In the genomic region with DNA sequence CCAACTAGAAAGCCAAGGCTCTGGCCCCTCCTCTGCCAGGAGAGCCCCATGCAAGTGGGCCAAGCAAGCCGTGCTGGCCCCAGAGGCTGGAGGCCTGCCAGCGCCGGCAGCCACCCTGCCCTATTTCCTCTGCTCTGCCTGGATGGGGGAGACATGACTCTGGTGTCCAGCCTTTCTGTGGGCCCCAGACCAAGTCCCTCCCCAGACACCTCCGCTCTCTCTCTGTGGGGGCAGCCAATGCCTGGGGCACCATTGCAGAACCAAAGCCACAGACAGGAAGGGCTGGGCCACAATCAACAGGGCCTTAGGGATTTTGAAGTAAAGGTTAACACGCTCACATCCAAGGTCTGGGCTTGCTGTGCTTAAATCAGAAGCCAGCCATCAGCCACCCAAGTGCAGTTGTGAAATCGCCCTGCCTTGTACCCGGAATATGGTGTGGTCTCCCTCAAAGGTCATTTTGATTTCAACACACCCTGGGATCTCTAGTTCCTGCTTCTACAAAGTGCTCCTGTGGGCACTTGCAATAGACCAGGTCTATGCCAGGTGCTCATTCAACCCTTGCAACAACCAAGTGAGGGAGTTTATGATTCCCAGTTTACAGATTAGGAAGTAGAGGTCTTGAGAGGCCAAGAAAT, we compare ENCODE assay signal across 9 cellular contexts.
DNase-seq lines count a peak whose midpoint lies in the region; ATAC-seq lines count a peak whose summit lies in the region.
"Had no signal": no experiment of that assay in that cellular context is flagged by ENCODE, and none has a peak within 500 bp of the region (broad histone marks: within the 10 kb centered on the region; RNA-seq: fewer than 3 reads in every experiment).

No MANE protein-coding gene starts in this region.

- in situ Hi-C loops in SK-MEL-5 (cut with HindIII; ENCODE audit: low pct_unique_long_range_greater_than_20kb, low sequenced_read_pairs) = loop anchor here (10.0 kb wide), 1 partner anchor 68 kb away; a partner anchor contains a TSS

- no peak for ATAC-seq in GM21447 (IDR thresholded peaks at IDR 0.05; ENCODE audit: unreplicated experiment)

- intact Hi-C loops in posterior vena cava (cut with DNase I) = no loop called here

- DNase-seq in CMK (ENCODE audit: low read depth) (peak; percentile 76), SK-MEL-5 (ENCODE audit: low read depth, low spot score) (peak; percentile 66), fibroblast of peridontal ligament (ENCODE audit: extremely low read depth) (peak; percentile 61), posterior vena cava (ENCODE audit: low spot score) (peak; percentile 96), germinal center (ENCODE audit: low spot score) (no peak), cortex of kidney (lab: John Stamatoyannopoulos, UW) (no peak)
- no peak for DNase-seq in activated naive CD4-positive, alpha-beta T cell (lab: John Stamatoyannopoulos, UW)
- DNase-seq: stimulated activated CD4-positive, alpha-beta T cell treated with anti-CD3 and anti-CD28 coated beads, Interleukin-4, amount 100 ng/mL, for 24 hours had no signal

Comparison
In these comparisons a context has a peak if more than half of its experiments do, and no peak if none do; other contexts are left out.
1. DNase-seq: peak in CMK (single experiment), SK-MEL-5 (single experiment), fibroblast of peridontal ligament (single experiment) and posterior vena cava (single experiment); none in germinal center (single experiment), cortex of kidney (single experiment) and activated naive CD4-positive, alpha-beta T cell (0 of 4).